1 cellular context compared by ENCODE assay signal in genomic region chr9:98767915-98768314, GRCh38.
TF ChIP-seq lines count a peak whose summit lies in the region.

No MANE protein-coding gene starts in this region.

TF ChIP-seq in HepG2, 621 proteins besides CTCF, POLR2A, EP300 and RAD21:
- TF ChIP-seq CBX5 (CRISPR knock-in tag; IDR thresholded peaks at IDR 0.05; ENCODE audit: borderline replicate concordance), result no peak
- TF ChIP-seq SP140L (CRISPR knock-in tag; IDR thresholded peaks at IDR 0.05; ENCODE audit: borderline replicate concordance), result no peak
- no peak for TF ChIP-seq ZBTB37 (CRISPR knock-in tag; IDR thresholded peaks at IDR 0.05)
- no peak for TF ChIP-seq BCL6 (CRISPR knock-in tag; IDR thresholded peaks at IDR 0.05)
- TF ChIP-seq ZNF382 (CRISPR knock-in tag; IDR thresholded peaks at IDR 0.05; ENCODE audit: borderline replicate concordance), result no peak
- no peak for TF ChIP-seq ZNF607 (CRISPR knock-in tag; IDR thresholded peaks at IDR 0.05; ENCODE audit: borderline replicate concordance)
- no peak for TF ChIP-seq SSRP1 (CRISPR knock-in tag; IDR thresholded peaks at IDR 0.05)
- TF ChIP-seq NR0B2 (CRISPR knock-in tag; IDR thresholded peaks at IDR 0.05), result no peak
- no peak for TF ChIP-seq ZNF543 (CRISPR knock-in tag; IDR thresholded peaks at IDR 0.05)
- no peak for TF ChIP-seq DNMT1 (CRISPR knock-in tag; IDR thresholded peaks at IDR 0.05)
- TF ChIP-seq ZNF256 (CRISPR knock-in tag; conservative IDR thresholded peaks at IDR 0.05), result no peak
- no peak for TF ChIP-seq SMARCE1 (IDR thresholded peaks at IDR 0.05; ENCODE audit: borderline replicate concordance)
- TF ChIP-seq HMG20B (CRISPR knock-in tag; conservative IDR thresholded peaks at IDR 0.05), result no peak
